1 cellular context compared by ENCODE assay signal in the genomic region with DNA sequence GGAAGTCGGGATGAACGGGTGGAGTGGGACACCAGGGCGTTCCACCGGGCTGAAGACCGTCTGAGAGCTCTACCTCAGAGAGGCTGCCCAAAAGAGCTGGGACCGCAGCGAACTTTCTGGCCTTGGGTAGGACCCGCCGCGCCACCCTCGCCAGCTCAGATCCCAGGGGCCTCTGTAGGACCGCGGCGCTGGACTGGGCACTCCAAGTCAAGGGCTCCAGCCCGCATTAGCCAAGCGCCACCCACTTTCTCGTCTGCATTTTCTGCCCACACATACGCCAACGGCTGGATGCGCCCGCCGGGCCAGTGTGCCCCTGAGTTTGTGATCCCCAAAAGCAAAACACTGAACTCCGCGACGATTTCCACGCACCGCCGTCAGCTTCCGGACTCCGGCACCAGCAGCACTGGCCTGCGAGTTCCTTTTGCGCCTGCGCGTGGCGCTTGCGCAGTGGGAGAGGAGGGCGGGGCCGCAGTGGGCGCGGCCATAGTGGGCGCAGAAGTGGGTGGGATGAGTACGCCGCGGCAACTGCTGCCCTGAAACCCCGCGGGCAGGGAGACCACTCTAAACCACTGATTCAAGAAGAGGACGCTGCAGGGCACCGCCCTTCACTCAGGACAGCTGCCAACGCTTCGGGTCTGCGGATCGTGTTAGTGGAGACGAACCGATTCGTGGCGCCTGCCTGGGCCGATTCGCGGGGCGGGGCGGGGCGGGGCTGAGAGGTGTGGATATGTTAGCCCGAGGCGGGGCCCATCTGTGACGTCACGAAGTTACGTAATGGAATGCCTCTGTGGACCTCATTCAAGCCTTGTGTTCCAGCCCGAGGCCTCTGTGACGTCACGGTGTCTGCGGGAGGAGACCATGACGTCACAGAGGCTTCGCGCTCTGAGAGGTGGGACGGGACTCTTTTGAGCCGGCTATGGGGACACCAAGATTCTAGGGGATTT.
TF ChIP-seq lines count a peak whose summit lies in the region.

No MANE protein-coding gene starts in this region.

TF ChIP-seq in K562, 482 proteins besides CTCF, POLR2A, EP300 and RAD21 (continued from another document and continues in another):
- TF ChIP-seq, protein P1, sequence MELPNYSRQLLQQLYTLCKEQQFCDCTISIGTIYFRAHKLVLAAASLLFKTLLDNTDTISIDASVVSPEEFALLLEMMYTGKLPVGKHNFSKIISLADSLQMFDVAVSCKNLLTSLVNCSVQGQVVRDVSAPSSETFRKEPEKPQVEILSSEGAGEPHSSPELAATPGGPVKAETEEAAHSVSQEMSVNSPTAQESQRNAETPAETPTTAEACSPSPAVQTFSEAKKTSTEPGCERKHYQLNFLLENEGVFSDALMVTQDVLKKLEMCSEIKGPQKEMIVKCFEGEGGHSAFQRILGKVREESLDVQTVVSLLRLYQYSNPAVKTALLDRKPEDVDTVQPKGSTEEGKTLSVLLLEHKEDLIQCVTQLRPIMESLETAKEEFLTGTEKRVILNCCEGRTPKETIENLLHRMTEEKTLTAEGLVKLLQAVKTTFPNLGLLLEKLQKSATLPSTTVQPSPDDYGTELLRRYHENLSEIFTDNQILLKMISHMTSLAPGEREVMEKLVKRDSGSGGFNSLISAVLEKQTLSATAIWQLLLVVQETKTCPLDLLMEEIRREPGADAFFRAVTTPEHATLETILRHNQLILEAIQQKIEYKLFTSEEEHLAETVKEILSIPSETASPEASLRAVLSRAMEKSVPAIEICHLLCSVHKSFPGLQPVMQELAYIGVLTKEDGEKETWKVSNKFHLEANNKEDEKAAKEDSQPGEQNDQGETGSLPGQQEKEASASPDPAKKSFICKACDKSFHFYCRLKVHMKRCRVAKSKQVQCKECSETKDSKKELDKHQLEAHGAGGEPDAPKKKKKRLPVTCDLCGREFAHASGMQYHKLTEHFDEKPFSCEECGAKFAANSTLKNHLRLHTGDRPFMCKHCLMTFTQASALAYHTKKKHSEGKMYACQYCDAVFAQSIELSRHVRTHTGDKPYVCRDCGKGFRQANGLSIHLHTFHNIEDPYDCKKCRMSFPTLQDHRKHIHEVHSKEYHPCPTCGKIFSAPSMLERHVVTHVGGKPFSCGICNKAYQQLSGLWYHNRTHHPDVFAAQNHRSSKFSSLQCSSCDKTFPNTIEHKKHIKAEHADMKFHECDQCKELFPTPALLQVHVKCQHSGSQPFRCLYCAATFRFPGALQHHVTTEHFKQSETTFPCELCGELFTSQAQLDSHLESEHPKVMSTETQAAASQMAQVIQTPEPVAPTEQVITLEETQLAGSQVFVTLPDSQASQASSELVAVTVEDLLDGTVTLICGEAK (IDR thresholded peaks at IDR 0.05): 0 out of 2 replicates have a peak, but pooled peaks have one; percentile 20
- TF ChIP-seq, protein P1 (CRISPR knock-in tag; IDR thresholded peaks at IDR 0.05): no peak
- TF ChIP-seq FOXA1 (IDR thresholded peaks at IDR 0.05; ENCODE audit: borderline replicate concordance) (no peak), ZNF507 (tag; conservative IDR thresholded peaks at IDR 0.05) (no peak), CXXC5 (CRISPR knock-in tag; IDR thresholded peaks at IDR 0.05) (peak; percentile 83), TBL1XR1 (IDR thresholded peaks at IDR 0.05; ENCODE audit: low read length in 2 of 2) (peak in 1 of 2 experiments; percentile 95; a peak in 2 of 4 replicates), TCF7L2 (IDR thresholded peaks at IDR 0.05; ENCODE audit: low read depth, low read length) (0 out of 2 replicates have a peak, but pooled peaks have one; percentile 58), KDM2B (CRISPR knock-in tag; IDR thresholded peaks at IDR 0.05) (peak; percentile 73; the same call in 1 of the 2 replicates), SIN3B (IDR thresholded peaks at IDR 0.05; ENCODE audit: low read depth) (peak; percentile 43; the same call in 1 of the 2 replicates), ZFX (CRISPR knock-in tag; IDR thresholded peaks at IDR 0.05) (peak; percentile 96), STAG1 (CRISPR knock-in tag; IDR thresholded peaks at IDR 0.05; ENCODE audit: borderline replicate concordance) (no peak), TCF7 (IDR thresholded peaks at IDR 0.05; ENCODE audit: borderline replicate concordance) (0 out of 2 replicates have a peak, but pooled peaks have one; percentile 64), EZH2 (IDR thresholded peaks at IDR 0.05; ENCODE audit: borderline replicate concordance, low read depth, low read length) (no peak), NR4A1 (CRISPR knock-in tag; IDR thresholded peaks at IDR 0.05) (0 out of 2 replicates have a peak, but pooled peaks have one; percentile 9), NR4A1 (tag; IDR thresholded peaks at IDR 0.05) (no peak), GABPA (tag; conservative IDR thresholded peaks at IDR 0.05; ENCODE audit: low read depth) (peak; percentile 62), KDM1A (IDR thresholded peaks at IDR 0.05) (peak in 1 of 2 experiments; percentile 53; a peak in 1 of 4 replicates), ZNF3 (CRISPR knock-in tag; IDR thresholded peaks at IDR 0.05) (no peak), TAF1 (IDR thresholded peaks at IDR 0.05; ENCODE audit: control insufficient read depth, extremely low read depth, insufficient read depth, low read length, severe bottlenecking) (peak; percentile 88), CTBP1 (IDR thresholded peaks at IDR 0.05; ENCODE audit: borderline replicate concordance) (peak; percentile 27; the same call in 1 of the 2 replicates), ZNF668 (CRISPR knock-in tag; IDR thresholded peaks at IDR 0.05) (no peak)
- TF ChIP-seq, protein P2, sequence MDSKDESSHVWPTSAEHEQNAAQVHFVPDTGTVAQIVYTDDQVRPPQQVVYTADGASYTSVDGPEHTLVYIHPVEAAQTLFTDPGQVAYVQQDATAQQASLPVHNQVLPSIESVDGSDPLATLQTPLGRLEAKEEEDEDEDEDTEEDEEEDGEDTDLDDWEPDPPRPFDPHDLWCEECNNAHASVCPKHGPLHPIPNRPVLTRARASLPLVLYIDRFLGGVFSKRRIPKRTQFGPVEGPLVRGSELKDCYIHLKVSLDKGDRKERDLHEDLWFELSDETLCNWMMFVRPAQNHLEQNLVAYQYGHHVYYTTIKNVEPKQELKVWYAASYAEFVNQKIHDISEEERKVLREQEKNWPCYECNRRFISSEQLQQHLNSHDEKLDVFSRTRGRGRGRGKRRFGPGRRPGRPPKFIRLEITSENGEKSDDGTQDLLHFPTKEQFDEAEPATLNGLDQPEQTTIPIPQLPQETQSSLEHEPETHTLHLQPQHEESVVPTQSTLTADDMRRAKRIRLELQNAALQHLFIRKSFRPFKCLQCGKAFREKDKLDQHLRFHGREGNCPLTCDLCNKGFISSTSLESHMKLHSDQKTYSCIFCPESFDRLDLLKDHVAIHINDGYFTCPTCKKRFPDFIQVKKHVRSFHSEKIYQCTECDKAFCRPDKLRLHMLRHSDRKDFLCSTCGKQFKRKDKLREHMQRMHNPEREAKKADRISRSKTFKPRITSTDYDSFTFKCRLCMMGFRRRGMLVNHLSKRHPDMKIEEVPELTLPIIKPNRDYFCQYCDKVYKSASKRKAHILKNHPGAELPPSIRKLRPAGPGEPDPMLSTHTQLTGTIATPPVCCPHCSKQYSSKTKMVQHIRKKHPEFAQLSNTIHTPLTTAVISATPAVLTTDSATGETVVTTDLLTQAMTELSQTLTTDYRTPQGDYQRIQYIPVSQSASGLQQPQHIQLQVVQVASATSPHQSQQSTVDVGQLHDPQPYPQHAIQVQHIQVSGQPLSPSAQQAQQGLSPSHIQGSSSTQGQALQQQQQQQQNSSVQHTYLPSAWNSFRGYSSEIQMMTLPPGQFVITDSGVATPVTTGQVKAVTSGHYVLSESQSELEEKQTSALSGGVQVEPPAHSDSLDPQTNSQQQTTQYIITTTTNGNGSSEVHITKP (IDR thresholded peaks at IDR 0.05; ENCODE audit: partially characterized antibody): peak; percentile 99
- TF ChIP-seq, protein P3, sequence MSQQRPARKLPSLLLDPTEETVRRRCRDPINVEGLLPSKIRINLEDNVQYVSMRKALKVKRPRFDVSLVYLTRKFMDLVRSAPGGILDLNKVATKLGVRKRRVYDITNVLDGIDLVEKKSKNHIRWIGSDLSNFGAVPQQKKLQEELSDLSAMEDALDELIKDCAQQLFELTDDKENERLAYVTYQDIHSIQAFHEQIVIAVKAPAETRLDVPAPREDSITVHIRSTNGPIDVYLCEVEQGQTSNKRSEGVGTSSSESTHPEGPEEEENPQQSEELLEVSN (IDR thresholded peaks at IDR 0.05; ENCODE audit: borderline replicate concordance in 1 of 2, extremely low read depth in 1 of 2, insufficient read depth in 1 of 2, insufficient read length in 1 of 2, low read depth in 1 of 2, low read length in 1 of 2, poor library complexity in 1 of 2, severe bottlenecking in 1 of 2): peak in 1 of 2 experiments; percentile 16
- TF ChIP-seq, protein P4, sequence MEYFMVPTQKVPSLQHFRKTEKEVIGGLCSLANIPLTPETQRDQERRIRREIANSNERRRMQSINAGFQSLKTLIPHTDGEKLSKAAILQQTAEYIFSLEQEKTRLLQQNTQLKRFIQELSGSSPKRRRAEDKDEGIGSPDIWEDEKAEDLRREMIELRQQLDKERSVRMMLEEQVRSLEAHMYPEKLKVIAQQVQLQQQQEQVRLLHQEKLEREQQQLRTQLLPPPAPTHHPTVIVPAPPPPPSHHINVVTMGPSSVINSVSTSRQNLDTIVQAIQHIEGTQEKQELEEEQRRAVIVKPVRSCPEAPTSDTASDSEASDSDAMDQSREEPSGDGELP (CRISPR knock-in tag; IDR thresholded peaks at IDR 0.05; ENCODE audit: borderline replicate concordance): peak; percentile 40; the same call in 1 of the 2 replicates
- TF ChIP-seq, protein P5, sequence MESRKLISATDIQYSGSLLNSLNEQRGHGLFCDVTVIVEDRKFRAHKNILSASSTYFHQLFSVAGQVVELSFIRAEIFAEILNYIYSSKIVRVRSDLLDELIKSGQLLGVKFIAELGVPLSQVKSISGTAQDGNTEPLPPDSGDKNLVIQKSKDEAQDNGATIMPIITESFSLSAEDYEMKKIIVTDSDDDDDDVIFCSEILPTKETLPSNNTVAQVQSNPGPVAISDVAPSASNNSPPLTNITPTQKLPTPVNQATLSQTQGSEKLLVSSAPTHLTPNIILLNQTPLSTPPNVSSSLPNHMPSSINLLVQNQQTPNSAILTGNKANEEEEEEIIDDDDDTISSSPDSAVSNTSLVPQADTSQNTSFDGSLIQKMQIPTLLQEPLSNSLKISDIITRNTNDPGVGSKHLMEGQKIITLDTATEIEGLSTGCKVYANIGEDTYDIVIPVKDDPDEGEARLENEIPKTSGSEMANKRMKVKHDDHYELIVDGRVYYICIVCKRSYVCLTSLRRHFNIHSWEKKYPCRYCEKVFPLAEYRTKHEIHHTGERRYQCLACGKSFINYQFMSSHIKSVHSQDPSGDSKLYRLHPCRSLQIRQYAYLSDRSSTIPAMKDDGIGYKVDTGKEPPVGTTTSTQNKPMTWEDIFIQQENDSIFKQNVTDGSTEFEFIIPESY (CRISPR knock-in tag; IDR thresholded peaks at IDR 0.05): peak; percentile 48; the same call in 1 of the 2 replicates
- TF ChIP-seq, protein P6, sequence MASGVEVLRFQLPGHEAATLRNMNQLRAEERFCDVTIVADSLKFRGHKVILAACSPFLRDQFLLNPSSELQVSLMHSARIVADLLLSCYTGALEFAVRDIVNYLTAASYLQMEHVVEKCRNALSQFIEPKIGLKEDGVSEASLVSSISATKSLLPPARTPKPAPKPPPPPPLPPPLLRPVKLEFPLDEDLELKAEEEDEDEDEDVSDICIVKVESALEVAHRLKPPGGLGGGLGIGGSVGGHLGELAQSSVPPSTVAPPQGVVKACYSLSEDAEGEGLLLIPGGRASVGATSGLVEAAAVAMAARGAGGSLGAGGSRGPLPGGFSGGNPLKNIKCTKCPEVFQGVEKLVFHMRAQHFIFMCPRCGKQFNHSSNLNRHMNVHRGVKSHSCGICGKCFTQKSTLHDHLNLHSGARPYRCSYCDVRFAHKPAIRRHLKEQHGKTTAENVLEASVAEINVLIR (CRISPR knock-in tag; IDR thresholded peaks at IDR 0.05): peak; percentile 99
- TF ChIP-seq, protein P7, sequence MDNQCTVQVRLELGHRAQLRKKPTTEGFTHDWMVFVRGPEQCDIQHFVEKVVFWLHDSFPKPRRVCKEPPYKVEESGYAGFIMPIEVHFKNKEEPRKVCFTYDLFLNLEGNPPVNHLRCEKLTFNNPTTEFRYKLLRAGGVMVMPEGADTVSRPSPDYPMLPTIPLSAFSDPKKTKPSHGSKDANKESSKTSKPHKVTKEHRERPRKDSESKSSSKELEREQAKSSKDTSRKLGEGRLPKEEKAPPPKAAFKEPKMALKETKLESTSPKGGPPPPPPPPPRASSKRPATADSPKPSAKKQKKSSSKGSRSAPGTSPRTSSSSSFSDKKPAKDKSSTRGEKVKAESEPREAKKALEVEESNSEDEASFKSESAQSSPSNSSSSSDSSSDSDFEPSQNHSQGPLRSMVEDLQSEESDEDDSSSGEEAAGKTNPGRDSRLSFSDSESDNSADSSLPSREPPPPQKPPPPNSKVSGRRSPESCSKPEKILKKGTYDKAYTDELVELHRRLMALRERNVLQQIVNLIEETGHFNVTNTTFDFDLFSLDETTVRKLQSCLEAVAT (IDR thresholded peaks at IDR 0.05): no peak
- TF ChIP-seq, protein P8, sequence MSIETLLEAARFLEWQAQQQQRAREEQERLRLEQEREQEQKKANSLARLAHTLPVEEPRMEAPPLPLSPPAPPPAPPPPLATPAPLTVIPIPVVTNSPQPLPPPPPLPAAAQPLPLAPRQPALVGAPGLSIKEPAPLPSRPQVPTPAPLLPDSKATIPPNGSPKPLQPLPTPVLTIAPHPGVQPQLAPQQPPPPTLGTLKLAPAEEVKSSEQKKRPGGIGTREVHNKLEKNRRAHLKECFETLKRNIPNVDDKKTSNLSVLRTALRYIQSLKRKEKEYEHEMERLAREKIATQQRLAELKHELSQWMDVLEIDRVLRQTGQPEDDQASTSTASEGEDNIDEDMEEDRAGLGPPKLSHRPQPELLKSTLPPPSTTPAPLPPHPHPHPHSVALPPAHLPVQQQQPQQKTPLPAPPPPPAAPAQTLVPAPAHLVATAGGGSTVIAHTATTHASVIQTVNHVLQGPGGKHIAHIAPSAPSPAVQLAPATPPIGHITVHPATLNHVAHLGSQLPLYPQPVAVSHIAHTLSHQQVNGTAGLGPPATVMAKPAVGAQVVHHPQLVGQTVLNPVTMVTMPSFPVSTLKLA (conservative IDR thresholded peaks at IDR 0.05): peak in 1 of 2 experiments; percentile 58; a peak in 2 of 4 replicates
